Comparison of ENCODE assay signal across 1 cellular context in the genomic region with DNA sequence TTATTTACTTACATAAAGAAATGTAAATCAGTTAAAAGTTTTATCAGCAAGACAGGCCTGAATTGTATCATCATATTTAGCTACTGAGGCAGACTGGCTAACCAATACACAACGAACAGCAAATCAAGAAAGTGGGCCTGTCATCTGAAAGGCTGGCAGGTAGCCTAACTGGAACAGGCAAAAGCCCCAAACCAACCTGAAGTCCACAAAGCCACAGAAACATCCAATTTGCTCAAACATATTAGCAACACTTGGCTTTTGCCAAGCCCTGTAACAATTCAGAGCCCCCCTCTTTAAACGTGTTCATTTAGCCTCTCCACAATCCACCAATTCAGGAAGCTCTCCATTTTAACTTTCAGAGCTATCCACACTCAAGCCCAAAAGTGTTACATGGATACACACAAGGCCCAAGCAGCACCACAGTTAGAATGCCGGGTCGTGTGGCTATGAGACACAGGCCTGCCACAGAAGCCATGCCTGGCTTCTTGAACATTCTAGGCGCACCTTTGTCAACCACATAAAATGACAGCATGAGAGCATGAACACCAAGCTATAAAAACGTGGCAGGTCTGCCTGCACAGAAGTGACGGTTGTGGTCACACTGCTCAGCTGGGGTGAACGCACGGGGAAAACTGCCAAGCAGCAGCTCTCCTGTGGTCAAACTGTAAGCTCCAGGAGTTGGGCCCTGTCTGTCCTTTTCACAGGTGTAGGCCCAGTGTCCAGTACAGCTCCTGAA.
A peak's percentile ranks its signal among the peaks of the same experiment; 100 is the strongest.
TF ChIP-seq lines count a peak whose summit lies in the region.

No MANE protein-coding gene starts in this region.

TF ChIP-seq in GM12878, 131 proteins besides CTCF, POLR2A, EP300 and RAD21 (continued from another document and continues in another):
- TF ChIP-seq, protein P1, sequence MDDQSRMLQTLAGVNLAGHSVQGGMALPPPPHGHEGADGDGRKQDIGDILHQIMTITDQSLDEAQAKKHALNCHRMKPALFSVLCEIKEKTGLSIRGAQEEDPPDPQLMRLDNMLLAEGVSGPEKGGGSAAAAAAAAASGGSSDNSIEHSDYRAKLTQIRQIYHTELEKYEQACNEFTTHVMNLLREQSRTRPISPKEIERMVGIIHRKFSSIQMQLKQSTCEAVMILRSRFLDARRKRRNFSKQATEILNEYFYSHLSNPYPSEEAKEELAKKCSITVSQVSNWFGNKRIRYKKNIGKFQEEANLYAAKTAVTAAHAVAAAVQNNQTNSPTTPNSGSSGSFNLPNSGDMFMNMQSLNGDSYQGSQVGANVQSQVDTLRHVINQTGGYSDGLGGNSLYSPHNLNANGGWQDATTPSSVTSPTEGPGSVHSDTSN (IDR thresholded peaks at IDR 0.05; ENCODE audit: insufficient replicate concordance, low read depth, low read length), result no peak
- TF ChIP-seq RBBP5 (conservative IDR thresholded peaks at IDR 0.05), result no peak
- TF ChIP-seq CBX5 (IDR thresholded peaks at IDR 0.05; ENCODE audit: low read depth), result no peak
- peak; percentile 94 for TF ChIP-seq MTA2 (IDR thresholded peaks at IDR 0.05; ENCODE audit: low read depth)
- TF ChIP-seq NFXL1 (IDR thresholded peaks at IDR 0.05; ENCODE audit: borderline replicate concordance), result no peak
- peak; percentile 24; the same call in 1 of the 2 replicates for TF ChIP-seq RAD51 (IDR thresholded peaks at IDR 0.05)
- no peak for TF ChIP-seq ZNF384 (IDR thresholded peaks at IDR 0.05; ENCODE audit: borderline replicate concordance, low read depth, low read length)
- no peak for TF ChIP-seq RELA (IDR thresholded peaks at IDR 0.05; ENCODE audit: borderline replicate concordance, partially characterized antibody)
- TF ChIP-seq NR2C1 (IDR thresholded peaks at IDR 0.05), result no peak
- TF ChIP-seq NR2F1 (conservative IDR thresholded peaks at IDR 0.05), result peak; percentile 49; the same call in 1 of the 2 replicates
- TF ChIP-seq, protein P2, sequence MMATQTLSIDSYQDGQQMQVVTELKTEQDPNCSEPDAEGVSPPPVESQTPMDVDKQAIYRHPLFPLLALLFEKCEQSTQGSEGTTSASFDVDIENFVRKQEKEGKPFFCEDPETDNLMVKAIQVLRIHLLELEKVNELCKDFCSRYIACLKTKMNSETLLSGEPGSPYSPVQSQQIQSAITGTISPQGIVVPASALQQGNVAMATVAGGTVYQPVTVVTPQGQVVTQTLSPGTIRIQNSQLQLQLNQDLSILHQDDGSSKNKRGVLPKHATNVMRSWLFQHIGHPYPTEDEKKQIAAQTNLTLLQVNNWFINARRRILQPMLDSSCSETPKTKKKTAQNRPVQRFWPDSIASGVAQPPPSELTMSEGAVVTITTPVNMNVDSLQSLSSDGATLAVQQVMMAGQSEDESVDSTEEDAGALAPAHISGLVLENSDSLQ (IDR thresholded peaks at IDR 0.05), result 0 out of 2 replicates have a peak, but pooled peaks have one; percentile 15
- TF ChIP-seq, protein P3, sequence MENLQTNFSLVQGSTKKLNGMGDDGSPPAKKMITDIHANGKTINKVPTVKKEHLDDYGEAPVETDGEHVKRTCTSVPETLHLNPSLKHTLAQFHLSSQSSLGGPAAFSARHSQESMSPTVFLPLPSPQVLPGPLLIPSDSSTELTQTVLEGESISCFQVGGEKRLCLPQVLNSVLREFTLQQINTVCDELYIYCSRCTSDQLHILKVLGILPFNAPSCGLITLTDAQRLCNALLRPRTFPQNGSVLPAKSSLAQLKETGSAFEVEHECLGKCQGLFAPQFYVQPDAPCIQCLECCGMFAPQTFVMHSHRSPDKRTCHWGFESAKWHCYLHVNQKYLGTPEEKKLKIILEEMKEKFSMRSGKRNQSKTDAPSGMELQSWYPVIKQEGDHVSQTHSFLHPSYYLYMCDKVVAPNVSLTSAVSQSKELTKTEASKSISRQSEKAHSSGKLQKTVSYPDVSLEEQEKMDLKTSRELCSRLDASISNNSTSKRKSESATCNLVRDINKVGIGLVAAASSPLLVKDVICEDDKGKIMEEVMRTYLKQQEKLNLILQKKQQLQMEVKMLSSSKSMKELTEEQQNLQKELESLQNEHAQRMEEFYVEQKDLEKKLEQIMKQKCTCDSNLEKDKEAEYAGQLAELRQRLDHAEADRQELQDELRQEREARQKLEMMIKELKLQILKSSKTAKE (IDR thresholded peaks at IDR 0.05; ENCODE audit: low read depth, poor library complexity, severe bottlenecking), result no peak
- no peak for TF ChIP-seq FOXK2 (IDR thresholded peaks at IDR 0.05)
- no peak for TF ChIP-seq JUND (IDR thresholded peaks at IDR 0.05; ENCODE audit: low read depth, low read length)
- TF ChIP-seq SUPT20H (IDR thresholded peaks at IDR 0.05; ENCODE audit: borderline replicate concordance, control insufficient read depth, low read depth, low read length), result no peak
- TF ChIP-seq CREM (IDR thresholded peaks at IDR 0.05; ENCODE audit: low read depth), result no peak
- TF ChIP-seq FOS (IDR thresholded peaks at IDR 0.05; ENCODE audit: borderline replicate concordance, extremely low read depth, insufficient read length), result no peak
- peak; percentile 58; the same call in 1 of the 2 replicates for TF ChIP-seq TCF12 (IDR thresholded peaks at IDR 0.05; ENCODE audit: low read depth, low read length)
- TF ChIP-seq, protein P4, sequence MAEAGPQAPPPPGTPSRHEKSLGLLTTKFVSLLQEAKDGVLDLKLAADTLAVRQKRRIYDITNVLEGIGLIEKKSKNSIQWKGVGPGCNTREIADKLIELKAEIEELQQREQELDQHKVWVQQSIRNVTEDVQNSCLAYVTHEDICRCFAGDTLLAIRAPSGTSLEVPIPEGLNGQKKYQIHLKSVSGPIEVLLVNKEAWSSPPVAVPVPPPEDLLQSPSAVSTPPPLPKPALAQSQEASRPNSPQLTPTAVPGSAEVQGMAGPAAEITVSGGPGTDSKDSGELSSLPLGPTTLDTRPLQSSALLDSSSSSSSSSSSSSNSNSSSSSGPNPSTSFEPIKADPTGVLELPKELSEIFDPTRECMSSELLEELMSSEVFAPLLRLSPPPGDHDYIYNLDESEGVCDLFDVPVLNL (IDR thresholded peaks at IDR 0.05; ENCODE audit: low read depth, low read length), result no peak
- TF ChIP-seq RCOR1 (conservative IDR thresholded peaks at IDR 0.05; ENCODE audit: low read depth, low read length), result 0 out of 2 replicates have a peak, but pooled peaks have one; percentile 40
- no peak for TF ChIP-seq YBX1 (IDR thresholded peaks at IDR 0.05)
- no peak for TF ChIP-seq NRF1 (conservative IDR thresholded peaks at IDR 0.05; ENCODE audit: low read depth, low read length)
- TF ChIP-seq, protein P5, sequence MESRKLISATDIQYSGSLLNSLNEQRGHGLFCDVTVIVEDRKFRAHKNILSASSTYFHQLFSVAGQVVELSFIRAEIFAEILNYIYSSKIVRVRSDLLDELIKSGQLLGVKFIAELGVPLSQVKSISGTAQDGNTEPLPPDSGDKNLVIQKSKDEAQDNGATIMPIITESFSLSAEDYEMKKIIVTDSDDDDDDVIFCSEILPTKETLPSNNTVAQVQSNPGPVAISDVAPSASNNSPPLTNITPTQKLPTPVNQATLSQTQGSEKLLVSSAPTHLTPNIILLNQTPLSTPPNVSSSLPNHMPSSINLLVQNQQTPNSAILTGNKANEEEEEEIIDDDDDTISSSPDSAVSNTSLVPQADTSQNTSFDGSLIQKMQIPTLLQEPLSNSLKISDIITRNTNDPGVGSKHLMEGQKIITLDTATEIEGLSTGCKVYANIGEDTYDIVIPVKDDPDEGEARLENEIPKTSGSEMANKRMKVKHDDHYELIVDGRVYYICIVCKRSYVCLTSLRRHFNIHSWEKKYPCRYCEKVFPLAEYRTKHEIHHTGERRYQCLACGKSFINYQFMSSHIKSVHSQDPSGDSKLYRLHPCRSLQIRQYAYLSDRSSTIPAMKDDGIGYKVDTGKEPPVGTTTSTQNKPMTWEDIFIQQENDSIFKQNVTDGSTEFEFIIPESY (IDR thresholded peaks at IDR 0.05), result no peak
- TF ChIP-seq, protein P6, sequence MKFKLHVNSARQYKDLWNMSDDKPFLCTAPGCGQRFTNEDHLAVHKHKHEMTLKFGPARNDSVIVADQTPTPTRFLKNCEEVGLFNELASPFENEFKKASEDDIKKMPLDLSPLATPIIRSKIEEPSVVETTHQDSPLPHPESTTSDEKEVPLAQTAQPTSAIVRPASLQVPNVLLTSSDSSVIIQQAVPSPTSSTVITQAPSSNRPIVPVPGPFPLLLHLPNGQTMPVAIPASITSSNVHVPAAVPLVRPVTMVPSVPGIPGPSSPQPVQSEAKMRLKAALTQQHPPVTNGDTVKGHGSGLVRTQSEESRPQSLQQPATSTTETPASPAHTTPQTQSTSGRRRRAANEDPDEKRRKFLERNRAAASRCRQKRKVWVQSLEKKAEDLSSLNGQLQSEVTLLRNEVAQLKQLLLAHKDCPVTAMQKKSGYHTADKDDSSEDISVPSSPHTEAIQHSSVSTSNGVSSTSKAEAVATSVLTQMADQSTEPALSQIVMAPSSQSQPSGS (IDR thresholded peaks at IDR 0.05; ENCODE audit: low read length), result no peak
- TF ChIP-seq TBL1XR1 (IDR thresholded peaks at IDR 0.05; ENCODE audit: low read depth, low read length), result no peak
- TF ChIP-seq BCL11A (IDR thresholded peaks at IDR 0.05; ENCODE audit: low read depth, low read length), result peak; percentile 55; the same call in 1 of the 2 replicates
- peak; percentile 93; the same call in 1 of the 2 replicates for TF ChIP-seq MYB (IDR thresholded peaks at IDR 0.05; ENCODE audit: borderline replicate concordance, low read depth, low read length)
- TF ChIP-seq CBFB (IDR thresholded peaks at IDR 0.05; ENCODE audit: low read depth), result 0 out of 2 replicates have a peak, but pooled peaks have one; percentile 70
- TF ChIP-seq, protein P7, sequence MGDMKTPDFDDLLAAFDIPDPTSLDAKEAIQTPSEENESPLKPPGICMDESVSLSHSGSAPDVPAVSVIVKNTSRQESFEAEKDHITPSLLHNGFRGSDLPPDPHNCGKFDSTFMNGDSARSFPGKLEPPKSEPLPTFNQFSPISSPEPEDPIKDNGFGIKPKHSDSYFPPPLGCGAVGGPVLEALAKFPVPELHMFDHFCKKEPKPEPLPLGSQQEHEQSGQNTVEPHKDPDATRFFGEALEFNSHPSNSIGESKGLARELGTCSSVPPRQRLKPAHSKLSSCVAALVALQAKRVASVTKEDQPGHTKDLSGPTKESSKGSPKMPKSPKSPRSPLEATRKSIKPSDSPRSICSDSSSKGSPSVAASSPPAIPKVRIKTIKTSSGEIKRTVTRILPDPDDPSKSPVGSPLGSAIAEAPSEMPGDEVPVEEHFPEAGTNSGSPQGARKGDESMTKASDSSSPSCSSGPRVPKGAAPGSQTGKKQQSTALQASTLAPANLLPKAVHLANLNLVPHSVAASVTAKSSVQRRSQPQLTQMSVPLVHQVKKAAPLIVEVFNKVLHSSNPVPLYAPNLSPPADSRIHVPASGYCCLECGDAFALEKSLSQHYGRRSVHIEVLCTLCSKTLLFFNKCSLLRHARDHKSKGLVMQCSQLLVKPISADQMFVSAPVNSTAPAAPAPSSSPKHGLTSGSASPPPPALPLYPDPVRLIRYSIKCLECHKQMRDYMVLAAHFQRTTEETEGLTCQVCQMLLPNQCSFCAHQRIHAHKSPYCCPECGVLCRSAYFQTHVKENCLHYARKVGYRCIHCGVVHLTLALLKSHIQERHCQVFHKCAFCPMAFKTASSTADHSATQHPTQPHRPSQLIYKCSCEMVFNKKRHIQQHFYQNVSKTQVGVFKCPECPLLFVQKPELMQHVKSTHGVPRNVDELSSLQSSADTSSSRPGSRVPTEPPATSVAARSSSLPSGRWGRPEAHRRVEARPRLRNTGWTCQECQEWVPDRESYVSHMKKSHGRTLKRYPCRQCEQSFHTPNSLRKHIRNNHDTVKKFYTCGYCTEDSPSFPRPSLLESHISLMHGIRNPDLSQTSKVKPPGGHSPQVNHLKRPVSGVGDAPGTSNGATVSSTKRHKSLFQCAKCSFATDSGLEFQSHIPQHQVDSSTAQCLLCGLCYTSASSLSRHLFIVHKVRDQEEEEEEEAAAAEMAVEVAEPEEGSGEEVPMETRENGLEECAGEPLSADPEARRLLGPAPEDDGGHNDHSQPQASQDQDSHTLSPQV (IDR thresholded peaks at IDR 0.05), result peak; percentile 14; the same call in 1 of the 2 replicates
- peak; percentile 71 to 81; a peak in 2 of 4 replicates for TF ChIP-seq IKZF2 (IDR thresholded peaks at IDR 0.05)
- TF ChIP-seq ETV6 (conservative IDR thresholded peaks at IDR 0.05 in 1 of 2, IDR thresholded peaks at IDR 0.05 in 1 of 2; ENCODE audit: borderline replicate concordance in 1 of 2, low read depth in 1 of 2), result 0 out of 4 replicates have a peak, but pooled peaks of 1 of the 2 experiments have one; percentile 35
- TF ChIP-seq, protein P8, sequence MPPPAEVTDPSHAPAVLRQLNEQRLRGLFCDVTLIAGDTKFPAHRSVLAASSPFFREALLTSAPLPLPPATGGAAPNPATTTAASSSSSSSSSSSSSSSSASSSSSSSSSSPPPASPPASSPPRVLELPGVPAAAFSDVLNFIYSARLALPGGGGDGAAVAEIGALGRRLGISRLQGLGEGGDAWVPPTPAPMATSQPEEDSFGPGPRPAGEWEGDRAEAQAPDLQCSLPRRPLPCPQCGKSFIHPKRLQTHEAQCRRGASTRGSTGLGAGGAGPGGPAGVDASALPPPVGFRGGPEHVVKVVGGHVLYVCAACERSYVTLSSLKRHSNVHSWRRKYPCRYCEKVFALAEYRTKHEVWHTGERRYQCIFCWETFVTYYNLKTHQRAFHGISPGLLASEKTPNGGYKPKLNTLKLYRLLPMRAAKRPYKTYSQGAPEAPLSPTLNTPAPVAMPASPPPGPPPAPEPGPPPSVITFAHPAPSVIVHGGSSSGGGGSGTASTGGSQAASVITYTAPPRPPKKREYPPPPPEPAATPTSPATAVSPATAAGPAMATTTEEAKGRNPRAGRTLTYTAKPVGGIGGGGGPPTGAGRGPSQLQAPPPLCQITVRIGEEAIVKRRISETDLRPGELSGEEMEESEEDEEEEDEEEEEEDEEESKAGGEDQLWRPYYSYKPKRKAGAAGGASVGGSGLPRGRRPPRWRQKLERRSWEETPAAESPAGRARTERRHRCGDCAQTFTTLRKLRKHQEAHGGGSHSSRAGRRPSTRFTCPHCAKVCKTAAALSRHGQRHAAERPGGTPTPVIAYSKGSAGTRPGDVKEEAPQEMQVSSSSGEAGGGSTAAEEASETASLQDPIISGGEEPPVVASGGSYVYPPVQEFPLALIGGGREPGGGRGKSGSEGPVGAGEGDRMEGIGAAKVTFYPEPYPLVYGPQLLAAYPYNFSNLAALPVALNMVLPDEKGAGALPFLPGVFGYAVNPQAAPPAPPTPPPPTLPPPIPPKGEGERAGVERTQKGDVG (CRISPR knock-in tag; IDR thresholded peaks at IDR 0.05), result no peak
- TF ChIP-seq, protein P9, sequence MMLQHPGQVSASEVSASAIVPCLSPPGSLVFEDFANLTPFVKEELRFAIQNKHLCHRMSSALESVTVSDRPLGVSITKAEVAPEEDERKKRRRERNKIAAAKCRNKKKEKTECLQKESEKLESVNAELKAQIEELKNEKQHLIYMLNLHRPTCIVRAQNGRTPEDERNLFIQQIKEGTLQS (IDR thresholded peaks at IDR 0.05; ENCODE audit: borderline replicate concordance, extremely low read depth, low read depth, low read length), result no peak
- TF ChIP-seq ZNF622 (IDR thresholded peaks at IDR 0.05), result no peak
- TF ChIP-seq, protein P10, sequence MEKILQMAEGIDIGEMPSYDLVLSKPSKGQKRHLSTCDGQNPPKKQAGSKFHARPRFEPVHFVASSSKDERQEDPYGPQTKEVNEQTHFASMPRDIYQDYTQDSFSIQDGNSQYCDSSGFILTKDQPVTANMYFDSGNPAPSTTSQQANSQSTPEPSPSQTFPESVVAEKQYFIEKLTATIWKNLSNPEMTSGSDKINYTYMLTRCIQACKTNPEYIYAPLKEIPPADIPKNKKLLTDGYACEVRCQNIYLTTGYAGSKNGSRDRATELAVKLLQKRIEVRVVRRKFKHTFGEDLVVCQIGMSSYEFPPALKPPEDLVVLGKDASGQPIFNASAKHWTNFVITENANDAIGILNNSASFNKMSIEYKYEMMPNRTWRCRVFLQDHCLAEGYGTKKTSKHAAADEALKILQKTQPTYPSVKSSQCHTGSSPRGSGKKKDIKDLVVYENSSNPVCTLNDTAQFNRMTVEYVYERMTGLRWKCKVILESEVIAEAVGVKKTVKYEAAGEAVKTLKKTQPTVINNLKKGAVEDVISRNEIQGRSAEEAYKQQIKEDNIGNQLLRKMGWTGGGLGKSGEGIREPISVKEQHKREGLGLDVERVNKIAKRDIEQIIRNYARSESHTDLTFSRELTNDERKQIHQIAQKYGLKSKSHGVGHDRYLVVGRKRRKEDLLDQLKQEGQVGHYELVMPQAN (conservative IDR thresholded peaks at IDR 0.05), result 0 out of 2 replicates have a peak, but pooled peaks have one; percentile 42
- TF ChIP-seq HDAC2 (IDR thresholded peaks at IDR 0.05), result no peak
